17 cellular contexts compared by ENCODE assay signal in the genomic region with DNA sequence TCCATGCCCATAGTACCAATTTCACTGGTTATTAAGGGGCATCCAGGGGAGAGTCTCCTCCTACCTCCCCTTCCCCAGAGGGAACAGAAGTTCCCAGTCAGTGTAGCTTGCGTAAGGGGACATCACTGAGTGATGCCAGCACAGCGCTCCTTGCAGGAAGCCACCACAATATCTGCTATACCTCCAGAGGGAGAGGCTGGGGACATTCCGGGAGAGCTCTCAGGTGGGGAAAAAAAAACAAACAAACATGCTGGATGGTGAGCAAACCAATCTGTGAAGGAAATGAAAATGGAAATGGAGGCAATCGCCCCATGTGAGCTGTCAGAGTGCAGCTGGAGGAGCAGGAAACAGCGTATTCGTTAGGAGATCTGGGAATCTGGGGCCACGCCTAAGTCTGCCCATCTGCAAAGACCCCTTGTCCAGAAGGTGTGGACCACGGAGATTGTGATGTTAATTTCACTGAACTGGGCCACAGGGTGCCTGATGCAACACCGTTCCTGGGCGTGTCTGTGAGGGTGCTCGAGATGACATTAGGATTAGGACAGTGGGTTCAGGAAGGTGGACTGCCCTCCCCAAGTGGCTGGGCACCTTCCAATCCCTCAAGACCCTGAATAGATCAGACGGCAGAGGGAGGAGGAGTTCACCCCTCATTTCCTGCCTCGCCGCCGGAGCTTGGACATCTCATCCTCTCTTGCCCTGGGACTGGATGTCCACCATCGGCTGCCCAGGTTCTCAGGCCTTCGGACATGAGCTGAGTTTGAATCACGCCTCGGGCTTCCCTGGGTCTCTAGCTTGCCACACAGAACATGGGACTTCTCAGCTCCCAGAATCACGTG. TPM values are rescaled to one million over a fixed set of nuclear protein-coding genes. Genes with fewer than 3 reads are reported as not detected.
DNase-seq lines count a peak whose midpoint lies in the region; ATAC-seq, FAIRE-seq and TF ChIP-seq lines count a peak whose summit lies in the region.
"Had no signal": no experiment of that assay in that cellular context is flagged by ENCODE, and none has a peak within 500 bp of the region (broad histone marks: within the 10 kb centered on the region; RNA-seq: fewer than 3 reads in every experiment).

No MANE protein-coding gene starts in this region.

- DNase-seq in Right ventricle myocardium inferior (ENCODE audit: missing footprints) (peak; percentile 50), left cardiac atrium (no peak), naive B cell (no peak), urothelium cell line (ENCODE audit: low spot score) (no peak), ascending aorta (ENCODE audit: low spot score in 2 of 2) (no peak), WERI-Rb-1 (no peak)
- DNase-seq: activated CD8-positive, alpha-beta T cell treated with anti-CD3 and anti-CD28 coated beads, Interleukin-2, amount 10 ng/mL, durations not matched to agents 7 days and 5 days; activated gamma-delta T cell treated with Interleukin-2 at 50 U/mL for 16 hours; KG1; NCI-H146; NCI-H510A treated with DMSO at 0.1 percent for 48 hours; SK-N-SH had no signal

- H3K9me3 ChIP-seq in duodenal mucosa (ENCODE audit: control insufficient read depth in 1 of 2, low read length in 2 of 2) (no peaks in the 10 kb centered on the region), ascending aorta (no peaks in the 10 kb centered on the region), WERI-Rb-1 (ENCODE audit: severe bottlenecking) (no peaks in the 10 kb centered on the region)
- H3K9me3 ChIP-seq: SK-N-SH had no signal

- no peaks in the 10 kb centered on the region for H3K27me3 Mint-ChIP-seq in naive B cell

- H3K36me3 ChIP-seq in duodenal mucosa (ENCODE audit: control insufficient read depth in 1 of 2, insufficient read depth in 2 of 2, low read length in 2 of 2) (no peaks in the 10 kb centered on the region), ascending aorta (no peaks in the 10 kb centered on the region), WERI-Rb-1 (no peaks in the 10 kb centered on the region)

- FAIRE-seq in urothelium cell line (lab: Jason Lieb, UNC): peak; percentile 92
- FAIRE-seq: GM12878 had no signal

- no peak for TF ChIP-seq CTCF in ascending aorta (IDR thresholded peaks at IDR 0.05)
- no peak for TF ChIP-seq CTCF in WERI-Rb-1 (IDR thresholded peaks at IDR 0.05; ENCODE audit: low read depth, low read length)

- peak overlapping the region in 1 of 8 donors; percentile 31 for H3K4me3 Mint-ChIP-seq in naive B cell
- H3K4me3 Mint-ChIP-seq: activated CD8-positive, alpha-beta T cell treated with anti-CD3 and anti-CD28 coated beads, Interleukin-2, amount 10 ng/mL, durations not matched to agents 7 days and 5 days had no signal

- ATAC-seq in Right ventricle myocardium inferior (no peak), left cardiac atrium (no peak), naive B cell (ENCODE audit: low read depth in 2 of 2) (no peak), HG03039 (IDR thresholded peaks at IDR 0.05; ENCODE audit: unreplicated experiment) (no peak)
- ATAC-seq: activated CD8-positive, alpha-beta T cell treated with anti-CD3 and anti-CD28 coated beads, Interleukin-2, amount 10 ng/mL, durations not matched to agents 7 days and 5 days; GM12878; HCT116 had no signal

- H3K27me3 ChIP-seq in duodenal mucosa (ENCODE audit: control insufficient read depth in 1 of 2, insufficient read depth in 2 of 2, low read length in 2 of 2) (no peaks in the 10 kb centered on the region), ascending aorta (no peaks in the 10 kb centered on the region), WERI-Rb-1 (ENCODE audit: insufficient read depth, low read depth, severe bottlenecking) (no peaks in the 10 kb centered on the region)

- H3K27ac ChIP-seq in duodenal mucosa (ENCODE audit: low read depth, low read length): peak overlapping the region; percentile 22
- no peak overlapping the region for H3K27ac ChIP-seq in ascending aorta
- no peak overlapping the region for H3K27ac ChIP-seq in WERI-Rb-1
- H3K27ac ChIP-seq: skin epidermis had no signal

- intact Hi-C loops in Right ventricle myocardium inferior (cut with DNase I): no loop called here
- intact Hi-C loops in left cardiac atrium (cut with DNase I): no loop called here
- intact Hi-C loops in ascending aorta (cut with DNase I): loop anchor here (5.0 kb wide), 1 partner anchor 56 kb away; no protein-coding TSS in a partner anchor

- H3K9me3 Mint-ChIP-seq in naive B cell: no peaks in the 10 kb centered on the region

- H3K36me3 Mint-ChIP-seq in naive B cell: peaks cover 7 to 13% of the 10 kb centered on the region in 2 donors

- no peaks in the 10 kb centered on the region for H3K4me1 ChIP-seq in duodenal mucosa (ENCODE audit: control insufficient read depth in 1 of 2, insufficient read depth in 2 of 2, low read length in 2 of 2)
- peaks cover 3 to 12% of the 10 kb centered on the region in 2 donors for H3K4me1 ChIP-seq in ascending aorta

- no peak overlapping the region for H3K9ac ChIP-seq in duodenal mucosa (ENCODE audit: low read depth in 1 of 2, low read length in 2 of 2)
- H3K9ac ChIP-seq: SK-N-SH had no signal

- H3K4me1 Mint-ChIP-seq in naive B cell: peaks cover 48 to 67% (median 49%) of the 10 kb centered on the region in 3 donors

- peak overlapping the region; percentile 30 to 78 (median 51) for H3K27ac Mint-ChIP-seq in naive B cell
- H3K27ac Mint-ChIP-seq: activated CD8-positive, alpha-beta T cell treated with anti-CD3 and anti-CD28 coated beads, Interleukin-2, amount 10 ng/mL, durations not matched to agents 7 days and 5 days had no signal

- H3K4me3 ChIP-seq in duodenal mucosa (ENCODE audit: low read depth in 1 of 2, low read length in 2 of 2) (no peak overlapping the region), ascending aorta (no peak overlapping the region), WERI-Rb-1 (ENCODE audit: low read depth, low read length) (no peak overlapping the region)
- H3K4me3 ChIP-seq: GM12878, skin epidermis had no signal

RNA-seq across cellular contexts. Expression of a gene that starts 30.5 kb away (rescaled TPM):
- 40.8 TPM for total RNA-seq in Right ventricle myocardium inferior
- total RNA-seq in left cardiac atrium: 10 to 100 TPM; 47.4 to 52.2 TPM
- polyA plus RNA-seq in naive B cell (ENCODE audit: low read depth in 6 of 6): 10 to 100 TPM; 26.6 to 43.8 (median 34.8) TPM
- 61.0 TPM for total RNA-seq in ascending aorta
